1 cellular context compared by ENCODE assay signal in the genomic region with DNA sequence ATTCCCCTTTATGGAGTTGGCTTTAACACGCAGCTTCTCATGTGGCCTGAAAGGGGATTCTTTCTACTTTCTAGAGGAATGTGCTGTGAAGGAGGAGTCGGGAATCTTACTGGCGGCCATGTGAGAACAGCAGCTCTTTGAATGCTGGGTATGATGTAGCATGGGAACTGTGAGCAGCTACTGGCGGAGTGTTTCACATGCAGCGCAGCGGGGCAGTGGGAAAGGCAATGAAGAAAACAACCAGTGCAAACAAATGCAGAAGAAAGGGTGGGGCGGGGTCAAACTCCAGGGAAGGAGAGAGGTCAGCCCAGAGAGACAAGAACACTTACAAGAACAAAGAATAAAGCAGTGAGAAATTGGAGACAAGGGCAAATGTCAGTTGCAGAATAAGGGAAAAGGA.
TF ChIP-seq lines count a peak whose summit lies in the region.

No MANE protein-coding gene starts in this region.

TF ChIP-seq in IMR-90, 13 proteins besides CTCF, POLR2A, EP300 and RAD21 (continued from another document):
- TF ChIP-seq, protein P1, sequence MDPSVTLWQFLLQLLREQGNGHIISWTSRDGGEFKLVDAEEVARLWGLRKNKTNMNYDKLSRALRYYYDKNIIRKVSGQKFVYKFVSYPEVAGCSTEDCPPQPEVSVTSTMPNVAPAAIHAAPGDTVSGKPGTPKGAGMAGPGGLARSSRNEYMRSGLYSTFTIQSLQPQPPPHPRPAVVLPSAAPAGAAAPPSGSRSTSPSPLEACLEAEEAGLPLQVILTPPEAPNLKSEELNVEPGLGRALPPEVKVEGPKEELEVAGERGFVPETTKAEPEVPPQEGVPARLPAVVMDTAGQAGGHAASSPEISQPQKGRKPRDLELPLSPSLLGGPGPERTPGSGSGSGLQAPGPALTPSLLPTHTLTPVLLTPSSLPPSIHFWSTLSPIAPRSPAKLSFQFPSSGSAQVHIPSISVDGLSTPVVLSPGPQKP (IDR thresholded peaks at IDR 0.05; ENCODE audit: borderline replicate concordance, low read depth, low read length) = no peak
- TF ChIP-seq FOS (IDR thresholded peaks at IDR 0.05; ENCODE audit: low read depth, low read length) (no peak), RFX5 (IDR thresholded peaks at IDR 0.05; ENCODE audit: low read depth, low read length) (no peak)
TF ChIP-seq in IMR-90: peak in this region for 0.
